ENCODE assay signal across 11 cellular contexts in genomic region chr14:49961270-49962222, GRCh38.
DNase-seq lines count a peak whose midpoint lies in the region; ATAC-seq and TF ChIP-seq lines count a peak whose summit lies in the region.
"Had no signal": no experiment of that assay in that cellular context is flagged by ENCODE, and none has a peak within 500 bp of the region (broad histone marks: within the 10 kb centered on the region; RNA-seq: fewer than 3 reads in every experiment).

No MANE protein-coding gene starts in this region.

- ATAC-seq in GM18502 (IDR thresholded peaks at IDR 0.05; ENCODE audit: poor library complexity, unreplicated experiment) (peak; percentile 60), GM21619 (IDR thresholded peaks at IDR 0.05; ENCODE audit: unreplicated experiment) (peak; percentile 47), GM21825 (IDR thresholded peaks at IDR 0.05; ENCODE audit: unreplicated experiment) (no peak)

- peak overlapping the region; percentile 69 for H3K4me2 ChIP-seq in OCI-LY7 (ENCODE audit: low read length)

- H3K4me3 ChIP-seq in OCI-LY7 (ENCODE audit: low read depth, low read length, poor library complexity, severe bottlenecking) = peak overlapping the region; percentile 54
- H3K4me3 ChIP-seq: ovary, stomach had no signal

- no peak overlapping the region for H3K4me3 Mint-ChIP-seq in mesothelial cell of epicardium

- CTCF ChIA-PET in OCI-LY7 (lab: Charles Lee; ENCODE audit: unreplicated experiment) = interaction anchor here (0.7 to 2.3 kb wide), 5 partner anchors 9 to 15 kb away, joined by 3 to 8 read pairs (median 5); no protein-coding TSS in a partner anchor

- no peaks in the 10 kb centered on the region for H4K20me1 ChIP-seq in OCI-LY7 (ENCODE audit: insufficient read depth, low read length)

- DNase-seq in OCI-LY7 (ENCODE audit: low spot score) = peak; percentile 43
- no peak for DNase-seq in mesothelial cell of epicardium (ENCODE audit: low spot score in 2 of 2, unreplicated experiment in 2 of 2)
- no peak for DNase-seq in cortex of kidney (lab: John Stamatoyannopoulos, UW)
- no peak for DNase-seq in cerebellum (ENCODE audit: low spot score)
- no peak for DNase-seq in mesenteric fat pad (ENCODE audit: low spot score)
- DNase-seq: ovary had no signal

- BruUV-seq in OCI-LY7 (replicated peaks; lab: Mats Ljungman, UMichigan) = no TSS peak

- H3K4me1 ChIP-seq in OCI-LY7 (ENCODE audit: insufficient read depth, low read length, poor library complexity, severe bottlenecking) = peaks cover 97% of the 10 kb centered on the region

- H3K4me1 Mint-ChIP-seq in mesothelial cell of epicardium = peaks cover 45% of the 10 kb centered on the region

- peak overlapping the region; percentile 36 for H3K27ac Mint-ChIP-seq in mesothelial cell of epicardium

- no peak; the same call in 1 of the 2 replicates for TF ChIP-seq CTCF in OCI-LY7 (conservative IDR thresholded peaks at IDR 0.05; ENCODE audit: low read length)
- TF ChIP-seq CTCF in mesothelial cell of epicardium (IDR thresholded peaks at IDR 0.05; ENCODE audit: unreplicated experiment) = no peak

- no peaks in the 10 kb centered on the region for H3K9me3 ChIP-seq in OCI-LY7 (ENCODE audit: low read length)
- H3K9me3 ChIP-seq: ovary, stomach had no signal

- no peaks in the 10 kb centered on the region for H3K36me3 ChIP-seq in OCI-LY7 (ENCODE audit: insufficient read depth, low read length)
- H3K36me3 ChIP-seq: ovary, stomach had no signal

- no peaks in the 10 kb centered on the region for H3K27me3 Mint-ChIP-seq in mesothelial cell of epicardium (ENCODE audit: low read depth)

- H3K36me3 Mint-ChIP-seq in mesothelial cell of epicardium = no peaks in the 10 kb centered on the region

- H3K9me2 ChIP-seq in OCI-LY7 (ENCODE audit: insufficient read depth, low read length) = no peaks in the 10 kb centered on the region

- peak overlapping the region; percentile 66; the same call in 1 of the 2 replicates for H2AFZ ChIP-seq in OCI-LY7 (ENCODE audit: low read length)

- peak overlapping the region; percentile 95 for H3K27ac ChIP-seq in OCI-LY7 (ENCODE audit: low read depth, low read length, poor library complexity, severe bottlenecking)
- H3K27ac ChIP-seq: ovary had no signal

- H3K79me2 ChIP-seq in OCI-LY7 (ENCODE audit: insufficient read depth, low read depth, low read length) = no peaks in the 10 kb centered on the region

- POLR2A ChIA-PET in OCI-LY7 (lab: Charles Lee) = interaction anchor here (0.5 to 6.8 kb wide), 16 partner anchors 10 to 100 kb away, joined by 3 to 78 read pairs (median 4); no protein-coding TSS in a partner anchor

- no peaks in the 10 kb centered on the region for H3K9me3 Mint-ChIP-seq in mesothelial cell of epicardium
- H3K9me3 Mint-ChIP-seq: activated T-helper 2 cell treated with anti-CD3 and anti-CD28 coated beads, Interferon-gamma antibody, Interleukin-2, Interleukin-4, amounts not matched to agents 10 μg/mL and 5 μg/mL and 100 μg/mL, durations not matched to agents 14 hours and 24 hours and 36 hours had no signal

- intact Hi-C loops in OCI-LY7 (cut with micrococcal nuclease; ENCODE audit: unreplicated experiment) = loop anchor here (2.0 to 5.0 kb wide), 5 partner anchors 15 to 101 kb away; no protein-coding TSS in a partner anchor
